Comparison of ENCODE assay signal across 21 cellular contexts in genomic region chr4:2443061-2443730, GRCh38. TPM values are rescaled to one million over a fixed set of nuclear protein-coding genes. Genes with fewer than 3 reads are reported as not detected.
DNase-seq lines count a peak whose midpoint lies in the region; ATAC-seq, FAIRE-seq and TF ChIP-seq lines count a peak whose summit lies in the region.
"Had no signal": no experiment of that assay in that cellular context is flagged by ENCODE, and none has a peak within 500 bp of the region (broad histone marks: within the 10 kb centered on the region; RNA-seq: fewer than 3 reads in every experiment).

No MANE protein-coding gene starts in this region.

- H3K4me2 ChIP-seq in H1 (ENCODE audit: insufficient read depth in 1 of 2, low read depth in 2 of 2, low read length in 2 of 2) = no peak overlapping the region

- no peak for TF ChIP-seq RAD21 in H1 (IDR thresholded peaks at IDR 0.05 in 1 of 2, conservative IDR thresholded peaks at IDR 0.05 in 1 of 2; ENCODE audit: low read depth in 2 of 2, low read length in 2 of 2)

- H3K27ac ChIP-seq in Panc1 (ENCODE audit: low read length) (no peak overlapping the region), H1 (ENCODE audit: low read depth, low read length) (no peak overlapping the region), kidney (ENCODE audit: low read depth in 2 of 2, low read length in 2 of 2) (no peak overlapping the region), spleen (no peak overlapping the region), tibial nerve (no peak overlapping the region), tibial artery (no peak overlapping the region)
- H3K27ac ChIP-seq: GM23248 had no signal

- H3K9ac ChIP-seq in H1 (replicated peaks in 1 of 4; ENCODE audit: extremely low read depth in 1 of 4, low read depth in 3 of 4, low read length in 3 of 4) = no peak overlapping the region
- H3K9ac ChIP-seq in kidney (ENCODE audit: low read length in 2 of 2) = no peak overlapping the region
- H3K9ac ChIP-seq: GM23248 had no signal

- H3K79me1 ChIP-seq in H1 (ENCODE audit: low read depth, low read length) = no peaks in the 10 kb centered on the region

- H3K14ac ChIP-seq in H1 (ENCODE audit: insufficient read length) = no peak overlapping the region

- DNase-seq in Panc1 (ENCODE audit: low read depth, low spot score) (no peak), H1 (ENCODE audit: low read depth in 1 of 2, low spot score in 2 of 2) (no peak), kidney (peak; percentile 63), spleen (peak; percentile 70), tibial nerve (ENCODE audit: low spot score in 2 of 2) (no peak), tibial artery (no peak), HCEC 1CT (no peak)
- DNase-seq: C1 segment of cervical spinal cord; Caco-2; CD4-positive, alpha-beta memory T cell; DMS153; DND-41; GM23248; H9; HFFc6 had no signal

- no peak overlapping the region for H2AK5ac ChIP-seq in H1 (ENCODE audit: low read depth, low read length)

- no peak overlapping the region for H2BK5ac ChIP-seq in H1 (ENCODE audit: low read depth, low read length)

- BruUV-seq in Panc1 (replicated peaks; lab: Mats Ljungman, UMichigan) = no TSS peak

- TF ChIP-seq EP300 in H1 (IDR thresholded peaks at IDR 0.05; ENCODE audit: borderline replicate concordance in 1 of 2, low read depth in 2 of 2, low read length in 2 of 2) (no peak), tibial nerve (IDR thresholded peaks at IDR 0.05) (no peak)

- H3K4me3 ChIP-seq in Panc1 (ENCODE audit: low read depth in 2 of 2, low read length in 2 of 2) (no peak overlapping the region), H1 (ENCODE audit: extremely low read depth in 1 of 4, insufficient read depth in 2 of 4, low read depth in 3 of 4, low read length in 4 of 4) (no peak overlapping the region), kidney (ENCODE audit: low read length in 2 of 2) (no peak overlapping the region), spleen (no peak overlapping the region), tibial nerve (no peak overlapping the region), tibial artery (no peak overlapping the region)
- H3K4me3 ChIP-seq: GM23248 had no signal

- no peak overlapping the region for H3K23ac ChIP-seq in H1 (ENCODE audit: insufficient read length)

- H3K4me1 ChIP-seq in Panc1 (ENCODE audit: control insufficient read depth, insufficient read depth, low read length) (no peaks in the 10 kb centered on the region), H1 (replicated peaks in 1 of 4; ENCODE audit: control insufficient read depth in 3 of 4, insufficient read depth in 4 of 4, low read length in 3 of 4) (no peaks in the 10 kb centered on the region; a peak in 3 of 7 replicates), kidney (ENCODE audit: control insufficient read depth in 1 of 2, insufficient read depth in 1 of 2, low read depth in 1 of 2, low read length in 2 of 2) (no peaks in the 10 kb centered on the region), spleen (peaks cover 0 to 9% (median 2%) of the 10 kb centered on the region in 6 donors), tibial nerve (no peaks in the 10 kb centered on the region), tibial artery (no peaks in the 10 kb centered on the region)
- H3K4me1 ChIP-seq: Caco-2 had no signal

- TF ChIP-seq CTCF in Panc1 (IDR thresholded peaks at IDR 0.05) (no peak), H1 (IDR thresholded peaks at IDR 0.05; ENCODE audit: control extremely low read depth in 1 of 3, insufficient read depth in 1 of 3, low read depth in 1 of 3, low read length in 3 of 3) (no peak), kidney (IDR thresholded peaks at IDR 0.05; ENCODE audit: borderline replicate concordance, extremely low read depth, insufficient read depth) (no peak), spleen (IDR thresholded peaks at IDR 0.05 in 8 of 11, conservative IDR thresholded peaks at IDR 0.05 in 3 of 11) (no peak), tibial nerve (IDR thresholded peaks at IDR 0.05) (no peak), tibial artery (IDR thresholded peaks at IDR 0.05) (no peak)

- peaks cover 15% of the 10 kb centered on the region; the same call in 1 of the 2 replicates for H3K23me2 ChIP-seq in H1 (ENCODE audit: low read depth, low read length)

- no peak overlapping the region for H4K5ac ChIP-seq in H1 (ENCODE audit: insufficient read length, low read depth, low read length)

- H2BK15ac ChIP-seq in H1 (ENCODE audit: low read length) = no peak overlapping the region

- H3K36me3 ChIP-seq in Panc1 (ENCODE audit: control insufficient read depth, insufficient read depth, low read length) (no peaks in the 10 kb centered on the region), H1 (ENCODE audit: control insufficient read depth in 2 of 4, insufficient read depth in 4 of 4, low read length in 3 of 4) (no peaks in the 10 kb centered on the region), kidney (ENCODE audit: control insufficient read depth in 1 of 2, insufficient read depth in 2 of 2, low read length in 2 of 2) (no peaks in the 10 kb centered on the region), spleen (no peaks in the 10 kb centered on the region), tibial nerve (no peaks in the 10 kb centered on the region), tibial artery (no peaks in the 10 kb centered on the region)

- peaks cover 0 to 3% of the 10 kb centered on the region in 2 experiments for H4K20me1 ChIP-seq in H1 (replicated peaks in 1 of 2; ENCODE audit: control insufficient read depth in 1 of 2, insufficient read depth in 2 of 2, low read length in 2 of 2)

- in situ Hi-C loops in Panc1 (cut with HindIII; ENCODE audit: low pct_unique_long_range_greater_than_20kb, low sequenced_read_pairs) = no loop called here

- peak; percentile 57; the same call in 1 of the 2 replicates for ATAC-seq in Panc1

- no peak overlapping the region for H3K56ac ChIP-seq in H1 (replicated peaks; ENCODE audit: insufficient read length, low read depth, low read length)

- no peak overlapping the region for H3K4ac ChIP-seq in H1 (replicated peaks; ENCODE audit: insufficient read length, low read depth, low read length)

- no peak overlapping the region for H2BK20ac ChIP-seq in H1 (ENCODE audit: low read length)

- no peak overlapping the region for H2BK120ac ChIP-seq in H1 (replicated peaks; ENCODE audit: low read depth, low read length)

- POLR2A ChIA-PET in Panc1 (lab: Charles Lee) (interaction anchor here (0.5 kb wide), 1 partner anchor 11 kb away, joined by 11 read pairs; no protein-coding TSS in a partner anchor), H1 (lab: Charles Lee; ENCODE audit: partially characterized antibody) (interaction anchor here (1.3 to 1.9 kb wide), 2 partner anchors 26 to 30 kb away, joined by 4 to 7 read pairs; partner anchors contain the start of gene RNF4)

- WGBS in H1 (ENCODE audit: extremely low coverage in 1 of 2, insufficient coverage in 1 of 2, insufficient read length in 1 of 2, insufficient replicate concordance in 2 of 2, low coverage in 1 of 2, low lambda C conversion rate in 2 of 2, missing lambda C conversion rate in 1 of 2), 2 experiments = 93% methylated on average over 17 of the region's 20 CpGs; no CpG with 5 or more reads in 1 of the 2 experiments
- 78 to 93% (median 90%) methylated on average over 18 to 20 of the region's 20 CpGs for WGBS in spleen, 5 donors
- 82 to 83% methylated on average over 20 of the region's 20 CpGs for WGBS in tibial nerve, 2 donors

- H2BK12ac ChIP-seq in H1 (ENCODE audit: low read depth, low read length) = 0 out of 2 replicates have a peak overlapping the region, but pooled peaks have one; percentile 17

- no peak overlapping the region; the same call in 1 of the 2 replicates for H4K8ac ChIP-seq in H1 (ENCODE audit: extremely low read depth, insufficient read depth, low read length)

- CTCF ChIA-PET in Panc1 (lab: Charles Lee) (no interaction called here), H1 (lab: Charles Lee; ENCODE audit: partially characterized antibody) (interaction anchor here (1.0 to 6.2 kb wide), 13 partner anchors 9 to 223 kb away, joined by 3 to 53 read pairs (median 16); partner anchors contain the start of gene RNF4)

- intact Hi-C loops in Panc1 (cut with micrococcal nuclease; ENCODE audit: unreplicated experiment) = no loop called here
- intact Hi-C loops in kidney (cut with DNase I) = no loop called here
- intact Hi-C loops in spleen (cut with DNase I; ENCODE audit: low total_unique reads) = loop anchor here (5.0 kb wide), 1 partner anchor 221 kb away; no protein-coding TSS in a partner anchor
- intact Hi-C loops in tibial artery (cut with DNase I; ENCODE audit: low total_unique reads) = no loop called here

- H2AFZ ChIP-seq in H1 (ENCODE audit: low read length) = no peak overlapping the region
- H2AFZ ChIP-seq: GM23248 had no signal

- no peaks in the 10 kb centered on the region for H3K79me2 ChIP-seq in H1 (ENCODE audit: control insufficient read depth in 1 of 2, insufficient read depth in 2 of 2, low read length in 2 of 2)

- no peak overlapping the region for H4K91ac ChIP-seq in H1 (replicated peaks; ENCODE audit: insufficient read length, low read length)

- no peaks in the 10 kb centered on the region for H3K9me3 ChIP-seq in Panc1 (ENCODE audit: control insufficient read depth, insufficient read depth, low read depth, low read length)
- H3K9me3 ChIP-seq in H1 (ENCODE audit: insufficient read depth in 2 of 2, low read depth in 1 of 2, low read length in 1 of 2) = no peaks in the 10 kb centered on the region
- H3K9me3 ChIP-seq in kidney (ENCODE audit: control insufficient read depth in 1 of 2, low read length in 2 of 2) = no peaks in the 10 kb centered on the region
- H3K9me3 ChIP-seq in spleen = no peaks in the 10 kb centered on the region
- no peaks in the 10 kb centered on the region for H3K9me3 ChIP-seq in tibial nerve
- H3K9me3 ChIP-seq in tibial artery = no peaks in the 10 kb centered on the region
- H3K9me3 ChIP-seq: Caco-2 had no signal

- H3K27me3 ChIP-seq in Panc1 (ENCODE audit: control insufficient read depth, insufficient read depth, low read length) (no peaks in the 10 kb centered on the region), H1 (replicated peaks in 1 of 4; ENCODE audit: control insufficient read depth in 3 of 4, extremely low read depth in 1 of 4, insufficient read depth in 3 of 4, low read length in 3 of 4) (no peaks in the 10 kb centered on the region), spleen (replicated peaks in 1 of 7) (peaks cover 0 to 5% (median 0%) of the 10 kb centered on the region in 7 donors), tibial nerve (no peaks in the 10 kb centered on the region), tibial artery (peaks cover 0 to 12% of the 10 kb centered on the region in 2 donors)

- no peak for FAIRE-seq in H1 (lab: Jason Lieb, UNC)
- FAIRE-seq in kidney (lab: Jason Lieb, UNC) = no peak
- FAIRE-seq: G401.6, GM12892 had no signal

- no peak overlapping the region; the same call in 1 of the 2 replicates for H3K18ac ChIP-seq in H1 (ENCODE audit: extremely low read depth, low read length)

- TF ChIP-seq POLR2A in H1 (IDR thresholded peaks at IDR 0.05; ENCODE audit: control extremely low read depth in 1 of 2, low read depth in 2 of 2, low read length in 2 of 2) = no peak
- no peak for TF ChIP-seq POLR2A in spleen (IDR thresholded peaks at IDR 0.05)
- no peak for TF ChIP-seq POLR2A in tibial nerve (IDR thresholded peaks at IDR 0.05)

RNA-seq across cellular contexts. Expression of gene CFAP99, which starts 24.4 kb away (rescaled TPM):
- total RNA-seq in Panc1 (2021; ENCODE audit: unreplicated experiment) = 0.33 TPM
- 0.21 TPM for polyA plus RNA-seq in Panc1 (2012; ENCODE audit: insufficient read length)
- not detected in 2 replicates for total RNA-seq in H1 (2021; fragmentation: NEBNext Ultra II Directional; extraction: Animal tissue kit (Norgen Biotek cat#: 25700))
- polyA plus RNA-seq in H1 (2011; rRNA removed) = 0.09 TPM in 1 of 2 replicates, not detected in the other
- polyA plus RNA-seq in H1 (2011; cell fraction: cytosol; rRNA removed) = 0.36 TPM
- polyA plus RNA-seq in H1 (2011; cell fraction: nucleus; rRNA removed) = 0.90 TPM
- polyA plus RNA-seq in H1 (2012, experiment 1 of 2) = 0.25 TPM in 1 of 4 replicates, not detected in the others
- not detected for polyA plus RNA-seq in H1 (2012, experiment 2 of 2)
- polyA plus RNA-seq in H1 (2013, experiment 1 of 2) = 0.12 TPM
- polyA plus RNA-seq in H1 (2013, experiment 2 of 2) = 0.13 TPM
- not detected in 2 replicates for polyA minus RNA-seq in H1 (2011; rRNA and poly(A)+ RNA removed)
- polyA minus RNA-seq in H1 (2011; cell fraction: cytosol; rRNA and poly(A)+ RNA removed) = not detected
- polyA minus RNA-seq in H1 (2011; cell fraction: nucleus; rRNA and poly(A)+ RNA removed) = not detected
- 1.7 TPM for total RNA-seq in kidney
- polyA plus RNA-seq in kidney (ENCODE audit: insufficient read depth, low read depth, low replicate concordance) = 1.5 TPM
- total RNA-seq in spleen = under 1 TPM in 1 of 7 donors, not detected in 6; 0.22 TPM
- under 1 TPM in 1 of 3 donors, not detected in 2; 0.13 TPM for polyA plus RNA-seq in spleen
- not detected for total RNA-seq in tibial nerve
- total RNA-seq: A172, A673, Caco-2, GM23248, H4, HFFc6 had no signal
- polyA plus RNA-seq: BJ; CD4-positive, alpha-beta memory T cell; GM23248 had no signal

RNA-seq across cellular contexts. Expression of gene ZFYVE28, which starts 24.8 kb away (rescaled TPM):
- total RNA-seq in Panc1 (2021; ENCODE audit: unreplicated experiment) (11.9 TPM), kidney (18.9 TPM), spleen (10 to 100 TPM; 11.2 to 31.3 (median 15.7) TPM), tibial nerve (10 to 100 TPM; 16.2 to 44.4 (median 26.5) TPM)
- 13.0 TPM for polyA plus RNA-seq in Panc1 (2012; ENCODE audit: insufficient read length)
- total RNA-seq in H1 (2021; fragmentation: NEBNext Ultra II Directional; extraction: Animal tissue kit (Norgen Biotek cat#: 25700)) = 3.9 and 4.9 TPM in 2 replicates
- polyA plus RNA-seq in H1 (2011; rRNA removed) (1.7 and 3.1 TPM in 2 replicates), kidney (ENCODE audit: insufficient read depth, low read depth, low replicate concordance) (8.0 TPM), spleen (1 to 10 TPM; 2.7 to 8.5 (median 7.8) TPM)
- 2.3 TPM for polyA plus RNA-seq in H1 (2011; cell fraction: cytosol; rRNA removed)
- polyA plus RNA-seq in H1 (2011; cell fraction: nucleus; rRNA removed) = 9.8 TPM
- 1.5 to 2.1 TPM (median 1.9 TPM) in 4 replicates for polyA plus RNA-seq in H1 (2012, experiment 1 of 2)
- 2.0 TPM for polyA plus RNA-seq in H1 (2012, experiment 2 of 2)
- polyA plus RNA-seq in H1 (2013, experiment 1 of 2) = 3.7 TPM
- polyA plus RNA-seq in H1 (2013, experiment 2 of 2) = 3.2 TPM
- 1.7 and 2.4 TPM in 2 replicates for polyA minus RNA-seq in H1 (2011; rRNA and poly(A)+ RNA removed)
- 2.5 TPM for polyA minus RNA-seq in H1 (2011; cell fraction: cytosol; rRNA and poly(A)+ RNA removed)
- 5.8 TPM for polyA minus RNA-seq in H1 (2011; cell fraction: nucleus; rRNA and poly(A)+ RNA removed)

RNA-seq across cellular contexts. Expression of gene RNF4, which starts 25.7 kb away (rescaled TPM):
- total RNA-seq in Panc1 (2021; ENCODE audit: unreplicated experiment) (55.0 TPM), kidney (61.5 TPM), spleen (10 to 100 TPM; 57.4 to 82.5 (median 66.4) TPM), tibial nerve (10 to 100 TPM; 33.0 to 67.7 (median 49.3) TPM)
- polyA plus RNA-seq in Panc1 (2012; ENCODE audit: insufficient read length) = 59.0 TPM
- total RNA-seq in H1 (2021; fragmentation: NEBNext Ultra II Directional; extraction: Animal tissue kit (Norgen Biotek cat#: 25700)) = 75.0 and 78.9 TPM in 2 replicates
- polyA plus RNA-seq in H1 (2011; rRNA removed) (68.2 and 70.5 TPM in 2 replicates), kidney (ENCODE audit: insufficient read depth, low read depth, low replicate concordance) (24.2 TPM), spleen (10 to 100 TPM; 22.0 to 35.4 (median 24.0) TPM)
- 87.3 TPM for polyA plus RNA-seq in H1 (2011; cell fraction: cytosol; rRNA removed)
- polyA plus RNA-seq in H1 (2011; cell fraction: nucleus; rRNA removed) = 69.7 TPM
- 60.0 to 63.7 TPM (median 62.1 TPM) in 4 replicates for polyA plus RNA-seq in H1 (2012, experiment 1 of 2)
- polyA plus RNA-seq in H1 (2012, experiment 2 of 2) = 36.0 TPM
- polyA plus RNA-seq in H1 (2013, experiment 1 of 2) = 49.9 TPM
- polyA plus RNA-seq in H1 (2013, experiment 2 of 2) = 51.6 TPM
- polyA minus RNA-seq in H1 (2011; rRNA and poly(A)+ RNA removed) = 98.4 and 122 TPM in 2 replicates
- polyA minus RNA-seq in H1 (2011; cell fraction: cytosol; rRNA and poly(A)+ RNA removed) = 68.6 TPM
- 76.8 TPM for polyA minus RNA-seq in H1 (2011; cell fraction: nucleus; rRNA and poly(A)+ RNA removed)

Comparison
In these comparisons a context has a peak if more than half of its experiments do, and no peak if none do; other contexts are left out.
1. DNase-seq: peak in kidney (single experiment) and spleen (single experiment); none in Panc1 (single experiment), H1 (0 of 2), tibial nerve (0 of 2), tibial artery (0 of 2) and HCEC 1CT (single experiment).